2 cellular contexts compared by ENCODE assay signal in the genomic region with DNA sequence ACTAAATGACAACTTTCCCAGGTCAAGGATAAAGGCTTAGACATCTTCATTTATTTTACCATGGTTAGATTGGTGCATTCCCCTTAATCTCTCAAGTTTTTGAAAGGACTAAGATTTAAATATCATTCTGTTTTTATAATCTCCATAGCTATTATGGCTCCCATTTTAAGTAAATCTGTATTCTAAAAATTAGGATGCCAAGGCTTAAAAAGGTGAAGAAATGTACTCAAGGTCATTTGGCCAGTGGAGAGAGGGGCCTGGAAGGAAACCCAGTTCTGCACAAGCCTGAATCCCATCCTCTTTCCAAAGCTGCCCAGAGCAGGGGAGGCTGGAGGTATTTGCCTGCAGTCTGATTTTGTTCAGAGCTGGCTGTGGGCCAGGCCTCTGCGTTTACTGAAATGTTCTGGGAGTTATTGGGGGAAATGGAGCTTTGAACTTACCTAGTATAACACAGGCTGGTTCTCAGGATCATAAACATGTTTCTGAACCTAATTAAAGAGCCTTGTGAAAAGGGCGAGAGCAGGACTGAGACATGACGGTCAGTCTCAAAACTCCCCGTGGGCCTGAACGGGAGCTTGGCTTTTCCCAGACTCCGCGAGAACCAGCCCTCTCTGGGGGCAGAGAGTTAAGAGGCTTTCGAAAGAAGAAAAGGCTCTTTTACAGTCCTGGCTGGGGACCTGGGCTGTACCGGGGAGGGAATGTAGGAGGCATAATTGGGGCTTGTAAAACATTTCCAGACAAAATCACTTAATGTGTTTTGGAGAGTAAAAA.
A peak's percentile ranks its signal among the peaks of the same experiment; 100 is the strongest.
TF ChIP-seq lines count a peak whose summit lies in the region.

No MANE protein-coding gene starts in this region.

TF ChIP-seq in HepG2, 621 proteins besides CTCF, POLR2A, EP300 and RAD21:
- TF ChIP-seq KDM6A (CRISPR knock-in tag; IDR thresholded peaks at IDR 0.05; ENCODE audit: low read depth) (no peak), PITX1 (CRISPR knock-in tag; IDR thresholded peaks at IDR 0.05) (no peak), CHD2 (IDR thresholded peaks at IDR 0.05; ENCODE audit: low read depth, low read length) (peak; percentile 76), TSC22D2 (CRISPR knock-in tag; IDR thresholded peaks at IDR 0.05; ENCODE audit: borderline replicate concordance) (no peak)

TF ChIP-seq in H1, 55 proteins besides CTCF, POLR2A, EP300 and RAD21:
- no peak for TF ChIP-seq CREB1 (IDR thresholded peaks at IDR 0.05)
- no peak for TF ChIP-seq SRF (IDR thresholded peaks at IDR 0.05; ENCODE audit: low read depth, low read length)
- no peak for TF ChIP-seq JUND (IDR thresholded peaks at IDR 0.05; ENCODE audit: low read length)
- TF ChIP-seq NANOG (IDR thresholded peaks at IDR 0.05; ENCODE audit: insufficient read depth, low read depth, low read length, poor library complexity, severe bottlenecking) = no peak
- TF ChIP-seq CBX5 (IDR thresholded peaks at IDR 0.05; ENCODE audit: low read depth, low read length) = no peak
- TF ChIP-seq TBP (IDR thresholded peaks at IDR 0.05; ENCODE audit: low read depth, low read length) = no peak
- TF ChIP-seq, protein P1, sequence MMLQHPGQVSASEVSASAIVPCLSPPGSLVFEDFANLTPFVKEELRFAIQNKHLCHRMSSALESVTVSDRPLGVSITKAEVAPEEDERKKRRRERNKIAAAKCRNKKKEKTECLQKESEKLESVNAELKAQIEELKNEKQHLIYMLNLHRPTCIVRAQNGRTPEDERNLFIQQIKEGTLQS (IDR thresholded peaks at IDR 0.05; ENCODE audit: insufficient read depth, low read depth, low read length) = no peak
- TF ChIP-seq BRCA1 (IDR thresholded peaks at IDR 0.05; ENCODE audit: low read depth, low read length) = no peak
- TF ChIP-seq PHF8 (conservative IDR thresholded peaks at IDR 0.05; ENCODE audit: low read depth, low read length) = no peak
- no peak for TF ChIP-seq SP4 (IDR thresholded peaks at IDR 0.05; ENCODE audit: low read length)
- TF ChIP-seq SP2 (IDR thresholded peaks at IDR 0.05; ENCODE audit: low read length) = no peak
- TF ChIP-seq CHD1 (IDR thresholded peaks at IDR 0.05; ENCODE audit: low read depth, low read length) = no peak
- no peak for TF ChIP-seq HDAC6 (IDR thresholded peaks at IDR 0.05; ENCODE audit: low read depth, low read length)
- TF ChIP-seq HDAC2 (IDR thresholded peaks at IDR 0.05; ENCODE audit: borderline replicate concordance in 1 of 2, low read depth in 2 of 2, low read length in 2 of 2) = no peak
- TF ChIP-seq NRF1 (IDR thresholded peaks at IDR 0.05; ENCODE audit: low read depth, low read length) = no peak
- TF ChIP-seq ZNF274 (IDR thresholded peaks at IDR 0.05; ENCODE audit: borderline replicate concordance, extremely low read depth, low read length) = no peak
- TF ChIP-seq KDM4A (IDR thresholded peaks at IDR 0.05; ENCODE audit: low read depth, low read length, severe bottlenecking) = no peak
- TF ChIP-seq, protein P2, sequence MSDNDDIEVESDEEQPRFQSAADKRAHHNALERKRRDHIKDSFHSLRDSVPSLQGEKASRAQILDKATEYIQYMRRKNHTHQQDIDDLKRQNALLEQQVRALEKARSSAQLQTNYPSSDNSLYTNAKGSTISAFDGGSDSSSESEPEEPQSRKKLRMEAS (IDR thresholded peaks at IDR 0.05) = no peak
- TF ChIP-seq SIN3A (conservative IDR thresholded peaks at IDR 0.05 in 1 of 2, IDR thresholded peaks at IDR 0.05 in 1 of 2; ENCODE audit: low read depth in 1 of 2, low read length in 2 of 2) = no peak
